Comparison of ENCODE assay signal across 1 cellular context in the genomic region with DNA sequence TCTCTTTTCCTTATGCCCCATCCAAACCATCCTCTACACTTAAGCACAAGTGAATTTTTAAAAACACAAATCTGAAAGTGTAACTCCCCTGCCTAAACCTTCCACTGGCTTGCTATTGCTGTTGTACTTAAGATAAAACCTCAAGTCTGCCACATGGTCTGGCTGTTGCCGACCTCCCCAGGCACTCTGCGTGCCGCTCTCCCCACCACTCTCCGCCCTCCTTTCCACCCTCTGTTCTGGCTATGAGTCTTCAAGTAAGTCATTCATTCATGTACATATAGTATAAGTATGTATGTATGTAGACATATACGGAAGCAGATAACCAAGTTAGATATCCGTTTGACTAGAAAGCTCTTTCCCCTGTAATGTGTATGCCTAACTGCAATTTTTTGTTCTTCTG.
TF ChIP-seq lines count a peak whose summit lies in the region.

No MANE protein-coding gene starts in this region.

TF ChIP-seq in GM12878, 131 proteins besides CTCF, POLR2A, EP300 and RAD21 (continued from another document and continues in another):
- TF ChIP-seq BCL11A (IDR thresholded peaks at IDR 0.05; ENCODE audit: low read depth, low read length) (0 out of 2 replicates have a peak, but pooled peaks have one; percentile 23), TBL1XR1 (IDR thresholded peaks at IDR 0.05; ENCODE audit: low read depth, low read length) (no peak), RELA (IDR thresholded peaks at IDR 0.05; ENCODE audit: borderline replicate concordance, partially characterized antibody) (no peak), IKZF1 (conservative IDR thresholded peaks at IDR 0.05) (no peak), NR2C2 (IDR thresholded peaks at IDR 0.05; ENCODE audit: borderline replicate concordance, control insufficient read depth, insufficient read length, low read depth) (no peak), HDAC6 (IDR thresholded peaks at IDR 0.05; ENCODE audit: unreplicated experiment) (no peak), SREBF2 (IDR thresholded peaks at IDR 0.05; ENCODE audit: low read length) (no peak), MEF2A (IDR thresholded peaks at IDR 0.05; ENCODE audit: insufficient read depth, low read depth, low read length) (no peak), MXI1 (IDR thresholded peaks at IDR 0.05; ENCODE audit: low read depth, low read length) (no peak), SMC3 (IDR thresholded peaks at IDR 0.05; ENCODE audit: borderline replicate concordance, low read length) (no peak), NFXL1 (IDR thresholded peaks at IDR 0.05; ENCODE audit: borderline replicate concordance) (no peak), CREM (IDR thresholded peaks at IDR 0.05; ENCODE audit: low read depth) (peak; percentile 36; the same call in 1 of the 2 replicates), CHD1 (IDR thresholded peaks at IDR 0.05; ENCODE audit: low read depth, low read length) (no peak), ZNF622 (IDR thresholded peaks at IDR 0.05) (no peak), NFIC (IDR thresholded peaks at IDR 0.05; ENCODE audit: low read depth, low read length) (peak; percentile 52; the same call in 1 of the 2 replicates), BMI1 (IDR thresholded peaks at IDR 0.05; ENCODE audit: borderline replicate concordance) (no peak), FOXK2 (IDR thresholded peaks at IDR 0.05) (no peak), DPF2 (IDR thresholded peaks at IDR 0.05) (no peak), NR2F1 (conservative IDR thresholded peaks at IDR 0.05) (no peak), SIN3A (IDR thresholded peaks at IDR 0.05; ENCODE audit: low read depth, low read length) (no peak), KDM1A (IDR thresholded peaks at IDR 0.05; ENCODE audit: borderline replicate concordance) (no peak), MYB (IDR thresholded peaks at IDR 0.05; ENCODE audit: borderline replicate concordance, low read depth, low read length) (no peak), MTA3 (IDR thresholded peaks at IDR 0.05; ENCODE audit: borderline replicate concordance, low read length) (no peak), TCF7 (IDR thresholded peaks at IDR 0.05; ENCODE audit: borderline replicate concordance) (no peak), CHD4 (IDR thresholded peaks at IDR 0.05) (no peak), TARDBP (IDR thresholded peaks at IDR 0.05; ENCODE audit: borderline replicate concordance) (no peak)
- TF ChIP-seq, protein P1, sequence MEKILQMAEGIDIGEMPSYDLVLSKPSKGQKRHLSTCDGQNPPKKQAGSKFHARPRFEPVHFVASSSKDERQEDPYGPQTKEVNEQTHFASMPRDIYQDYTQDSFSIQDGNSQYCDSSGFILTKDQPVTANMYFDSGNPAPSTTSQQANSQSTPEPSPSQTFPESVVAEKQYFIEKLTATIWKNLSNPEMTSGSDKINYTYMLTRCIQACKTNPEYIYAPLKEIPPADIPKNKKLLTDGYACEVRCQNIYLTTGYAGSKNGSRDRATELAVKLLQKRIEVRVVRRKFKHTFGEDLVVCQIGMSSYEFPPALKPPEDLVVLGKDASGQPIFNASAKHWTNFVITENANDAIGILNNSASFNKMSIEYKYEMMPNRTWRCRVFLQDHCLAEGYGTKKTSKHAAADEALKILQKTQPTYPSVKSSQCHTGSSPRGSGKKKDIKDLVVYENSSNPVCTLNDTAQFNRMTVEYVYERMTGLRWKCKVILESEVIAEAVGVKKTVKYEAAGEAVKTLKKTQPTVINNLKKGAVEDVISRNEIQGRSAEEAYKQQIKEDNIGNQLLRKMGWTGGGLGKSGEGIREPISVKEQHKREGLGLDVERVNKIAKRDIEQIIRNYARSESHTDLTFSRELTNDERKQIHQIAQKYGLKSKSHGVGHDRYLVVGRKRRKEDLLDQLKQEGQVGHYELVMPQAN (conservative IDR thresholded peaks at IDR 0.05): no peak
- TF ChIP-seq, protein P2, sequence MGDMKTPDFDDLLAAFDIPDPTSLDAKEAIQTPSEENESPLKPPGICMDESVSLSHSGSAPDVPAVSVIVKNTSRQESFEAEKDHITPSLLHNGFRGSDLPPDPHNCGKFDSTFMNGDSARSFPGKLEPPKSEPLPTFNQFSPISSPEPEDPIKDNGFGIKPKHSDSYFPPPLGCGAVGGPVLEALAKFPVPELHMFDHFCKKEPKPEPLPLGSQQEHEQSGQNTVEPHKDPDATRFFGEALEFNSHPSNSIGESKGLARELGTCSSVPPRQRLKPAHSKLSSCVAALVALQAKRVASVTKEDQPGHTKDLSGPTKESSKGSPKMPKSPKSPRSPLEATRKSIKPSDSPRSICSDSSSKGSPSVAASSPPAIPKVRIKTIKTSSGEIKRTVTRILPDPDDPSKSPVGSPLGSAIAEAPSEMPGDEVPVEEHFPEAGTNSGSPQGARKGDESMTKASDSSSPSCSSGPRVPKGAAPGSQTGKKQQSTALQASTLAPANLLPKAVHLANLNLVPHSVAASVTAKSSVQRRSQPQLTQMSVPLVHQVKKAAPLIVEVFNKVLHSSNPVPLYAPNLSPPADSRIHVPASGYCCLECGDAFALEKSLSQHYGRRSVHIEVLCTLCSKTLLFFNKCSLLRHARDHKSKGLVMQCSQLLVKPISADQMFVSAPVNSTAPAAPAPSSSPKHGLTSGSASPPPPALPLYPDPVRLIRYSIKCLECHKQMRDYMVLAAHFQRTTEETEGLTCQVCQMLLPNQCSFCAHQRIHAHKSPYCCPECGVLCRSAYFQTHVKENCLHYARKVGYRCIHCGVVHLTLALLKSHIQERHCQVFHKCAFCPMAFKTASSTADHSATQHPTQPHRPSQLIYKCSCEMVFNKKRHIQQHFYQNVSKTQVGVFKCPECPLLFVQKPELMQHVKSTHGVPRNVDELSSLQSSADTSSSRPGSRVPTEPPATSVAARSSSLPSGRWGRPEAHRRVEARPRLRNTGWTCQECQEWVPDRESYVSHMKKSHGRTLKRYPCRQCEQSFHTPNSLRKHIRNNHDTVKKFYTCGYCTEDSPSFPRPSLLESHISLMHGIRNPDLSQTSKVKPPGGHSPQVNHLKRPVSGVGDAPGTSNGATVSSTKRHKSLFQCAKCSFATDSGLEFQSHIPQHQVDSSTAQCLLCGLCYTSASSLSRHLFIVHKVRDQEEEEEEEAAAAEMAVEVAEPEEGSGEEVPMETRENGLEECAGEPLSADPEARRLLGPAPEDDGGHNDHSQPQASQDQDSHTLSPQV (IDR thresholded peaks at IDR 0.05): no peak
- TF ChIP-seq, protein P3, sequence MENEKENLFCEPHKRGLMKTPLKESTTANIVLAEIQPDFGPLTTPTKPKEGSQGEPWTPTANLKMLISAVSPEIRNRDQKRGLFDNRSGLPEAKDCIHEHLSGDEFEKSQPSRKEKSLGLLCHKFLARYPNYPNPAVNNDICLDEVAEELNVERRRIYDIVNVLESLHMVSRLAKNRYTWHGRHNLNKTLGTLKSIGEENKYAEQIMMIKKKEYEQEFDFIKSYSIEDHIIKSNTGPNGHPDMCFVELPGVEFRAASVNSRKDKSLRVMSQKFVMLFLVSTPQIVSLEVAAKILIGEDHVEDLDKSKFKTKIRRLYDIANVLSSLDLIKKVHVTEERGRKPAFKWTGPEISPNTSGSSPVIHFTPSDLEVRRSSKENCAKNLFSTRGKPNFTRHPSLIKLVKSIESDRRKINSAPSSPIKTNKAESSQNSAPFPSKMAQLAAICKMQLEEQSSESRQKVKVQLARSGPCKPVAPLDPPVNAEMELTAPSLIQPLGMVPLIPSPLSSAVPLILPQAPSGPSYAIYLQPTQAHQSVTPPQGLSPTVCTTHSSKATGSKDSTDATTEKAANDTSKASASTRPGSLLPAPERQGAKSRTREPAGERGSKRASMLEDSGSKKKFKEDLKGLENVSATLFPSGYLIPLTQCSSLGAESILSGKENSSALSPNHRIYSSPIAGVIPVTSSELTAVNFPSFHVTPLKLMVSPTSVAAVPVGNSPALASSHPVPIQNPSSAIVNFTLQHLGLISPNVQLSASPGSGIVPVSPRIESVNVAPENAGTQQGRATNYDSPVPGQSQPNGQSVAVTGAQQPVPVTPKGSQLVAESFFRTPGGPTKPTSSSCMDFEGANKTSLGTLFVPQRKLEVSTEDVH (IDR thresholded peaks at IDR 0.05; ENCODE audit: low read depth, partially characterized antibody): no peak
- TF ChIP-seq, protein P4, sequence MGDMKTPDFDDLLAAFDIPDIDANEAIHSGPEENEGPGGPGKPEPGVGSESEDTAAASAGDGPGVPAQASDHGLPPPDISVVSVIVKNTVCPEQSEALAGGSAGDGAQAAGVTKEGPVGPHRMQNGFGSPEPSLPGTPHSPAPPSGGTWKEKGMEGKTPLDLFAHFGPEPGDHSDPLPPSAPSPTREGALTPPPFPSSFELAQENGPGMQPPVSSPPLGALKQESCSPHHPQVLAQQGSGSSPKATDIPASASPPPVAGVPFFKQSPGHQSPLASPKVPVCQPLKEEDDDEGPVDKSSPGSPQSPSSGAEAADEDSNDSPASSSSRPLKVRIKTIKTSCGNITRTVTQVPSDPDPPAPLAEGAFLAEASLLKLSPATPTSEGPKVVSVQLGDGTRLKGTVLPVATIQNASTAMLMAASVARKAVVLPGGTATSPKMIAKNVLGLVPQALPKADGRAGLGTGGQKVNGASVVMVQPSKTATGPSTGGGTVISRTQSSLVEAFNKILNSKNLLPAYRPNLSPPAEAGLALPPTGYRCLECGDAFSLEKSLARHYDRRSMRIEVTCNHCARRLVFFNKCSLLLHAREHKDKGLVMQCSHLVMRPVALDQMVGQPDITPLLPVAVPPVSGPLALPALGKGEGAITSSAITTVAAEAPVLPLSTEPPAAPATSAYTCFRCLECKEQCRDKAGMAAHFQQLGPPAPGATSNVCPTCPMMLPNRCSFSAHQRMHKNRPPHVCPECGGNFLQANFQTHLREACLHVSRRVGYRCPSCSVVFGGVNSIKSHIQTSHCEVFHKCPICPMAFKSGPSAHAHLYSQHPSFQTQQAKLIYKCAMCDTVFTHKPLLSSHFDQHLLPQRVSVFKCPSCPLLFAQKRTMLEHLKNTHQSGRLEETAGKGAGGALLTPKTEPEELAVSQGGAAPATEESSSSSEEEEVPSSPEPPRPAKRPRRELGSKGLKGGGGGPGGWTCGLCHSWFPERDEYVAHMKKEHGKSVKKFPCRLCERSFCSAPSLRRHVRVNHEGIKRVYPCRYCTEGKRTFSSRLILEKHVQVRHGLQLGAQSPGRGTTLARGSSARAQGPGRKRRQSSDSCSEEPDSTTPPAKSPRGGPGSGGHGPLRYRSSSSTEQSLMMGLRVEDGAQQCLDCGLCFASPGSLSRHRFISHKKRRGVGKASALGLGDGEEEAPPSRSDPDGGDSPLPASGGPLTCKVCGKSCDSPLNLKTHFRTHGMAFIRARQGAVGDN (IDR thresholded peaks at IDR 0.05): no peak
- TF ChIP-seq, protein P5, sequence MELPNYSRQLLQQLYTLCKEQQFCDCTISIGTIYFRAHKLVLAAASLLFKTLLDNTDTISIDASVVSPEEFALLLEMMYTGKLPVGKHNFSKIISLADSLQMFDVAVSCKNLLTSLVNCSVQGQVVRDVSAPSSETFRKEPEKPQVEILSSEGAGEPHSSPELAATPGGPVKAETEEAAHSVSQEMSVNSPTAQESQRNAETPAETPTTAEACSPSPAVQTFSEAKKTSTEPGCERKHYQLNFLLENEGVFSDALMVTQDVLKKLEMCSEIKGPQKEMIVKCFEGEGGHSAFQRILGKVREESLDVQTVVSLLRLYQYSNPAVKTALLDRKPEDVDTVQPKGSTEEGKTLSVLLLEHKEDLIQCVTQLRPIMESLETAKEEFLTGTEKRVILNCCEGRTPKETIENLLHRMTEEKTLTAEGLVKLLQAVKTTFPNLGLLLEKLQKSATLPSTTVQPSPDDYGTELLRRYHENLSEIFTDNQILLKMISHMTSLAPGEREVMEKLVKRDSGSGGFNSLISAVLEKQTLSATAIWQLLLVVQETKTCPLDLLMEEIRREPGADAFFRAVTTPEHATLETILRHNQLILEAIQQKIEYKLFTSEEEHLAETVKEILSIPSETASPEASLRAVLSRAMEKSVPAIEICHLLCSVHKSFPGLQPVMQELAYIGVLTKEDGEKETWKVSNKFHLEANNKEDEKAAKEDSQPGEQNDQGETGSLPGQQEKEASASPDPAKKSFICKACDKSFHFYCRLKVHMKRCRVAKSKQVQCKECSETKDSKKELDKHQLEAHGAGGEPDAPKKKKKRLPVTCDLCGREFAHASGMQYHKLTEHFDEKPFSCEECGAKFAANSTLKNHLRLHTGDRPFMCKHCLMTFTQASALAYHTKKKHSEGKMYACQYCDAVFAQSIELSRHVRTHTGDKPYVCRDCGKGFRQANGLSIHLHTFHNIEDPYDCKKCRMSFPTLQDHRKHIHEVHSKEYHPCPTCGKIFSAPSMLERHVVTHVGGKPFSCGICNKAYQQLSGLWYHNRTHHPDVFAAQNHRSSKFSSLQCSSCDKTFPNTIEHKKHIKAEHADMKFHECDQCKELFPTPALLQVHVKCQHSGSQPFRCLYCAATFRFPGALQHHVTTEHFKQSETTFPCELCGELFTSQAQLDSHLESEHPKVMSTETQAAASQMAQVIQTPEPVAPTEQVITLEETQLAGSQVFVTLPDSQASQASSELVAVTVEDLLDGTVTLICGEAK (IDR thresholded peaks at IDR 0.05; ENCODE audit: borderline replicate concordance): no peak
- TF ChIP-seq, protein P6, sequence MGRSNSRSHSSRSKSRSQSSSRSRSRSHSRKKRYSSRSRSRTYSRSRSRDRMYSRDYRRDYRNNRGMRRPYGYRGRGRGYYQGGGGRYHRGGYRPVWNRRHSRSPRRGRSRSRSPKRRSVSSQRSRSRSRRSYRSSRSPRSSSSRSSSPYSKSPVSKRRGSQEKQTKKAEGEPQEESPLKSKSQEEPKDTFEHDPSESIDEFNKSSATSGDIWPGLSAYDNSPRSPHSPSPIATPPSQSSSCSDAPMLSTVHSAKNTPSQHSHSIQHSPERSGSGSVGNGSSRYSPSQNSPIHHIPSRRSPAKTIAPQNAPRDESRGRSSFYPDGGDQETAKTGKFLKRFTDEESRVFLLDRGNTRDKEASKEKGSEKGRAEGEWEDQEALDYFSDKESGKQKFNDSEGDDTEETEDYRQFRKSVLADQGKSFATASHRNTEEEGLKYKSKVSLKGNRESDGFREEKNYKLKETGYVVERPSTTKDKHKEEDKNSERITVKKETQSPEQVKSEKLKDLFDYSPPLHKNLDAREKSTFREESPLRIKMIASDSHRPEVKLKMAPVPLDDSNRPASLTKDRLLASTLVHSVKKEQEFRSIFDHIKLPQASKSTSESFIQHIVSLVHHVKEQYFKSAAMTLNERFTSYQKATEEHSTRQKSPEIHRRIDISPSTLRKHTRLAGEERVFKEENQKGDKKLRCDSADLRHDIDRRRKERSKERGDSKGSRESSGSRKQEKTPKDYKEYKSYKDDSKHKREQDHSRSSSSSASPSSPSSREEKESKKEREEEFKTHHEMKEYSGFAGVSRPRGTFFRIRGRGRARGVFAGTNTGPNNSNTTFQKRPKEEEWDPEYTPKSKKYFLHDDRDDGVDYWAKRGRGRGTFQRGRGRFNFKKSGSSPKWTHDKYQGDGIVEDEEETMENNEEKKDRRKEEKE (IDR thresholded peaks at IDR 0.05): no peak
- TF ChIP-seq, protein P7, sequence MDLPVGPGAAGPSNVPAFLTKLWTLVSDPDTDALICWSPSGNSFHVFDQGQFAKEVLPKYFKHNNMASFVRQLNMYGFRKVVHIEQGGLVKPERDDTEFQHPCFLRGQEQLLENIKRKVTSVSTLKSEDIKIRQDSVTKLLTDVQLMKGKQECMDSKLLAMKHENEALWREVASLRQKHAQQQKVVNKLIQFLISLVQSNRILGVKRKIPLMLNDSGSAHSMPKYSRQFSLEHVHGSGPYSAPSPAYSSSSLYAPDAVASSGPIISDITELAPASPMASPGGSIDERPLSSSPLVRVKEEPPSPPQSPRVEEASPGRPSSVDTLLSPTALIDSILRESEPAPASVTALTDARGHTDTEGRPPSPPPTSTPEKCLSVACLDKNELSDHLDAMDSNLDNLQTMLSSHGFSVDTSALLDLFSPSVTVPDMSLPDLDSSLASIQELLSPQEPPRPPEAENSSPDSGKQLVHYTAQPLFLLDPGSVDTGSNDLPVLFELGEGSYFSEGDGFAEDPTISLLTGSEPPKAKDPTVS (IDR thresholded peaks at IDR 0.05; ENCODE audit: low read depth, low read length): no peak
